Comparison of ENCODE assay signal across 8 cellular contexts in genomic region chr7:131110294-131111080, GRCh38.
DNase-seq lines count a peak whose midpoint lies in the region; ATAC-seq and TF ChIP-seq lines count a peak whose summit lies in the region.

No MANE protein-coding gene starts in this region.

- peak overlapping the region; percentile 99 for H3K27ac Mint-ChIP-seq in activated T-cell treated with anti-CD3 and anti-CD28 coated beads, Interleukin-2, amount 50 U/mL, for 24 hours
- H3K27ac Mint-ChIP-seq in natural killer cell = peak overlapping the region; percentile 78 to 99

- H3K27me3 ChIP-seq in RWPE2 (ENCODE audit: insufficient read depth, poor library complexity, severe bottlenecking) = no peaks in the 10 kb centered on the region

- H3K9me3 ChIP-seq in RWPE2 (ENCODE audit: severe bottlenecking) = no peaks in the 10 kb centered on the region

- peak overlapping the region; percentile 98 for H3K4me3 Mint-ChIP-seq in activated T-cell treated with anti-CD3 and anti-CD28 coated beads, Interleukin-2, amount 50 U/mL, for 24 hours
- peak overlapping the region; percentile 85 for H3K4me3 Mint-ChIP-seq in natural killer cell

- peak overlapping the region; percentile 40 for H3K4me3 ChIP-seq in RWPE2 (ENCODE audit: severe bottlenecking)
- H3K4me3 ChIP-seq in epithelial cell of proximal tubule (ENCODE audit: low read depth, low read length) = peak overlapping the region; percentile 74

- H3K27me3 Mint-ChIP-seq in activated T-cell treated with anti-CD3 and anti-CD28 coated beads, Interleukin-2, amount 50 U/mL, for 24 hours = no peaks in the 10 kb centered on the region
- H3K27me3 Mint-ChIP-seq in natural killer cell (ENCODE audit: low read depth in 2 of 2) = peaks cover 4 to 6% of the 10 kb centered on the region in 2 donors

- intact Hi-C loops in natural killer cell (cut with micrococcal nuclease) = no loop called here

- peaks cover 18% of the 10 kb centered on the region for H3K36me3 Mint-ChIP-seq in activated T-cell treated with anti-CD3 and anti-CD28 coated beads, Interleukin-2, amount 50 U/mL, for 24 hours (ENCODE audit: low read depth)
- H3K36me3 Mint-ChIP-seq in natural killer cell = no peaks in the 10 kb centered on the region

- peaks cover 25% of the 10 kb centered on the region for H3K4me1 ChIP-seq in RWPE2 (ENCODE audit: insufficient read depth, poor library complexity, severe bottlenecking)

- no peak for ATAC-seq in RWPE2 (ENCODE audit: low read depth)
- no peak for ATAC-seq in natural killer cell
- no peak for ATAC-seq in GM21723 (IDR thresholded peaks at IDR 0.05; ENCODE audit: unreplicated experiment)
- no peak for ATAC-seq in HG03196 (IDR thresholded peaks at IDR 0.05; ENCODE audit: unreplicated experiment)

- H3K27ac ChIP-seq in RWPE2 (ENCODE audit: poor library complexity, severe bottlenecking) = peak overlapping the region; percentile 71

- H3K36me3 ChIP-seq in RWPE2 (ENCODE audit: low read depth) = no peaks in the 10 kb centered on the region

- no peak for TF ChIP-seq CTCF in RWPE2 (IDR thresholded peaks at IDR 0.05; ENCODE audit: poor library complexity, severe bottlenecking)
- no peak for TF ChIP-seq CTCF in epithelial cell of proximal tubule (conservative IDR thresholded peaks at IDR 0.05; ENCODE audit: low read depth, low read length)
- TF ChIP-seq CTCF in natural killer cell (IDR thresholded peaks at IDR 0.05) = no peak

- H3K9me3 Mint-ChIP-seq in activated T-cell treated with anti-CD3 and anti-CD28 coated beads, Interleukin-2, amount 50 U/mL, for 24 hours = no peaks in the 10 kb centered on the region
- H3K9me3 Mint-ChIP-seq in natural killer cell = no peaks in the 10 kb centered on the region

- DNase-seq in activated T-cell treated with anti-CD3 and anti-CD28 coated beads, Interleukin-2, amount 50 U/mL, for 24 hours = no peak
- DNase-seq in activated T-cell treated with anti-CD3 and anti-CD28 coated beads, Interleukin-2, amount 50 U/mL, for 48 hours = no peak
- DNase-seq in RWPE2 (ENCODE audit: low spot score) (no peak), epithelial cell of proximal tubule (ENCODE audit: low read depth) (no peak), natural killer cell (no peak)
- DNase-seq in activated effector memory CD4-positive, alpha-beta T cell treated with anti-CD3 and anti-CD28 coated beads, Interleukin-2, amount 50 U/mL, for 16 hours = no peak

- peaks cover 38% of the 10 kb centered on the region for H3K4me1 Mint-ChIP-seq in activated T-cell treated with anti-CD3 and anti-CD28 coated beads, Interleukin-2, amount 50 U/mL, for 24 hours (ENCODE audit: low read depth)
- peaks cover 40 to 46% of the 10 kb centered on the region in 2 donors for H3K4me1 Mint-ChIP-seq in natural killer cell
